ENCODE assay signal across 21 cellular contexts in the genomic region with DNA sequence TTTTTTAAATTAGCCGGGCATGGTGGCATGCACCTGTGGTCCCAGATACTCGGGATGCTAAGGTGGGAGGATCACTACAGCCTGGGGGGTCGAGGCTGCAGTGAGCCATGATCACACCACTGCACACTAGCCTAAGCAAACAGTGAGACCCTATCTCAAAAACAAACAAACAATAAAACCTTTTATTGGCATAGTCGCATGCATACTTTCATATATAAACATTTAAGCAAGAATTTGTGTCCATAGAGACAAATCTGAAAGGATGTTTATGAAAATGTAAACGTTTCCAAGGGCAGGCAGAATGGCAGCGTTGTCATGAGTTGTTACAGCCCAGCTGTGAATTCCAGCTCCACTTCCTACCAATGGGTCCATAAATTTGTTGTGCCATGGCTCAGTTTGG.
"Had no signal": no experiment of that assay in that cellular context is flagged by ENCODE, and none has a peak within 500 bp of the region (broad histone marks: within the 10 kb centered on the region; RNA-seq: fewer than 3 reads in every experiment).

No MANE protein-coding gene starts in this region.

- H3K4me3 Mint-ChIP-seq: activated CD4-positive, alpha-beta memory T cell treated with anti-CD3 and anti-CD28 coated beads, Interleukin-2, amount 10 ng/mL, durations not matched to agents 7 days and 5 days; activated CD4-positive, alpha-beta T cell treated with anti-CD3 and anti-CD28 coated beads, Interleukin-2, amount 10 ng/mL, durations not matched to agents 24 days and 14 days; activated naive CD4-positive, alpha-beta T cell treated with anti-CD3 and anti-CD28 coated beads for 36 hours; activated naive CD8-positive, alpha-beta T cell treated with anti-CD3 and anti-CD28 coated beads, Interleukin-2, amount 10 ng/mL, durations not matched to agents 7 days and 5 days; activated T-cell treated with anti-CD3 and anti-CD28 coated beads, Interleukin-2, amount 50 U/mL, for 72 hours; endodermal cell; stimulated activated effector memory CD8-positive, alpha-beta T cell treated with anti-CD3 and anti-CD28 coated beads, Interleukin-12 subunit alpha, Interleukin-12 subunit beta, amount 100 ng/mL, for 72 hours; stimulated activated naive CD8-positive, alpha-beta T cell treated with anti-CD3 and anti-CD28 coated beads, Interleukin-15, amount 100 ng/mL, for 72 hours had no signal

- H3K9me3 ChIP-seq: gastrocnemius medialis, right lobe of liver, suprapubic skin, upper lobe of left lung had no signal

- DNase-seq: activated CD4-positive, alpha-beta memory T cell treated with anti-CD3 and anti-CD28 coated beads, Interleukin-2, amount 10 ng/mL, durations not matched to agents 7 days and 5 days; activated CD4-positive, alpha-beta T cell treated with anti-CD3 and anti-CD28 coated beads, Interleukin-2, amount 10 ng/mL, durations not matched to agents 24 days and 14 days; activated effector memory CD4-positive, alpha-beta T cell treated with Interleukin-2 at 50 U/mL for 16 hours; activated naive CD4-positive, alpha-beta T cell treated with anti-CD3 and anti-CD28 coated beads for 36 hours; activated naive CD8-positive, alpha-beta T cell treated with anti-CD3 and anti-CD28 coated beads, Interleukin-2, amount 10 ng/mL, durations not matched to agents 7 days and 5 days; activated T-cell treated with anti-CD3 and anti-CD28 coated beads, Interleukin-2, amount 50 U/mL, for 72 hours; amniotic stem cell; cerebellar nuclear complex; cortex of kidney; endodermal cell; gastrocnemius medialis; head of caudate nucleus; occipital lobe; right lobe of liver; small intestine; stimulated activated CD4-positive, alpha-beta T cell treated with anti-CD3 and anti-CD28 coated beads, Interleukin-2, amount 100 ng/mL, for 24 hours; stimulated activated naive CD8-positive, alpha-beta T cell treated with anti-CD3 and anti-CD28 coated beads, Interleukin-15, amount 100 ng/mL, for 72 hours; upper lobe of left lung had no signal

- H3K27ac Mint-ChIP-seq: activated CD4-positive, alpha-beta memory T cell treated with anti-CD3 and anti-CD28 coated beads, Interleukin-2, amount 10 ng/mL, durations not matched to agents 7 days and 5 days; activated CD4-positive, alpha-beta T cell treated with anti-CD3 and anti-CD28 coated beads, Interleukin-2, amount 10 ng/mL, durations not matched to agents 24 days and 14 days; activated naive CD4-positive, alpha-beta T cell treated with anti-CD3 and anti-CD28 coated beads for 36 hours; activated naive CD8-positive, alpha-beta T cell treated with anti-CD3 and anti-CD28 coated beads, Interleukin-2, amount 10 ng/mL, durations not matched to agents 7 days and 5 days; activated T-cell treated with anti-CD3 and anti-CD28 coated beads, Interleukin-2, amount 50 U/mL, for 72 hours; endodermal cell; stimulated activated effector memory CD8-positive, alpha-beta T cell treated with anti-CD3 and anti-CD28 coated beads, Interleukin-12 subunit alpha, Interleukin-12 subunit beta, amount 100 ng/mL, for 72 hours; stimulated activated naive CD8-positive, alpha-beta T cell treated with anti-CD3 and anti-CD28 coated beads, Interleukin-15, amount 100 ng/mL, for 72 hours had no signal

- H3K36me3 Mint-ChIP-seq: activated naive CD8-positive, alpha-beta T cell treated with anti-CD3 and anti-CD28 coated beads, Interleukin-2, amount 10 ng/mL, durations not matched to agents 7 days and 5 days; stimulated activated effector memory CD8-positive, alpha-beta T cell treated with anti-CD3 and anti-CD28 coated beads, Interleukin-12 subunit alpha, Interleukin-12 subunit beta, amount 100 ng/mL, for 72 hours had no signal

- H3K27ac ChIP-seq: gastrocnemius medialis, right lobe of liver, suprapubic skin, upper lobe of left lung, VCaP had no signal

- H3K4me1 Mint-ChIP-seq: activated CD4-positive, alpha-beta memory T cell treated with anti-CD3 and anti-CD28 coated beads, Interleukin-2, amount 10 ng/mL, durations not matched to agents 7 days and 5 days; activated CD4-positive, alpha-beta T cell treated with anti-CD3 and anti-CD28 coated beads, Interleukin-2, amount 10 ng/mL, durations not matched to agents 24 days and 14 days; activated naive CD8-positive, alpha-beta T cell treated with anti-CD3 and anti-CD28 coated beads, Interleukin-2, amount 10 ng/mL, durations not matched to agents 7 days and 5 days; endodermal cell; stimulated activated effector memory CD8-positive, alpha-beta T cell treated with anti-CD3 and anti-CD28 coated beads, Interleukin-12 subunit alpha, Interleukin-12 subunit beta, amount 100 ng/mL, for 72 hours; stimulated activated naive CD8-positive, alpha-beta T cell treated with anti-CD3 and anti-CD28 coated beads, Interleukin-15, amount 100 ng/mL, for 72 hours had no signal

- H3K4me1 ChIP-seq: suprapubic skin, upper lobe of left lung had no signal

- H3K9me3 Mint-ChIP-seq: activated CD4-positive, alpha-beta memory T cell treated with anti-CD3 and anti-CD28 coated beads, Interleukin-2, amount 10 ng/mL, durations not matched to agents 7 days and 5 days; activated CD4-positive, alpha-beta T cell treated with anti-CD3 and anti-CD28 coated beads, Interleukin-2, amount 10 ng/mL, durations not matched to agents 24 days and 14 days; activated naive CD4-positive, alpha-beta T cell treated with anti-CD3 and anti-CD28 coated beads for 36 hours; activated naive CD8-positive, alpha-beta T cell treated with anti-CD3 and anti-CD28 coated beads, Interleukin-2, amount 10 ng/mL, durations not matched to agents 7 days and 5 days; endodermal cell; stimulated activated effector memory CD8-positive, alpha-beta T cell treated with anti-CD3 and anti-CD28 coated beads, Interleukin-12 subunit alpha, Interleukin-12 subunit beta, amount 100 ng/mL, for 72 hours had no signal

- H3K4me3 ChIP-seq: gastrocnemius medialis, right lobe of liver, suprapubic skin, upper lobe of left lung had no signal

- H3K27me3 ChIP-seq: gastrocnemius medialis, right lobe of liver, suprapubic skin, upper lobe of left lung had no signal

- H3K36me3 ChIP-seq: gastrocnemius medialis, right lobe of liver, suprapubic skin, upper lobe of left lung had no signal
